Comparison of ENCODE assay signal across 10 cellular contexts in genomic region chr16:59195242-59195641, GRCh38.
"Had no signal": no experiment of that assay in that cellular context is flagged by ENCODE, and none has a peak within 500 bp of the region (broad histone marks: within the 10 kb centered on the region; RNA-seq: fewer than 3 reads in every experiment).

No MANE protein-coding gene starts in this region.

- DNase-seq: GM23248, GOT3, H7, IMR-90, Karpas-422, KBM-7 had no signal

- H3K9me3 ChIP-seq: HAP-1 had no signal

- H3K4me3 ChIP-seq: GM23248, HAP-1 had no signal

- H2AFZ ChIP-seq: GM23248 had no signal

- H3K4me2 ChIP-seq: KMS-11 had no signal

- ATAC-seq: HCT116 had no signal

- H3K27ac ChIP-seq: GM23248, HL-60, KMS-11 had no signal

- H3K4me1 ChIP-seq: HAP-1 had no signal

- H3K36me3 ChIP-seq: HAP-1 had no signal

- H3K9ac ChIP-seq: GM23248, KMS-11 had no signal
